8 cellular contexts compared by ENCODE assay signal in genomic region chr16:85330694-85331188, GRCh38.
DNase-seq lines count a peak whose midpoint lies in the region; ATAC-seq and TF ChIP-seq lines count a peak whose summit lies in the region.

No MANE protein-coding gene starts in this region.

- intact Hi-C loops in left ventricle myocardium superior (cut with micrococcal nuclease) = no loop called here

- POLR2A ChIA-PET in AG04450 (lab: Yijun Ruan, JAX) = no interaction called here

- H3K27me3 ChIP-seq in AG04450 (ENCODE audit: control insufficient read depth, insufficient read depth, low read length) = no peaks in the 10 kb centered on the region

- TF ChIP-seq CTCF in AG04450 (IDR thresholded peaks at IDR 0.05; ENCODE audit: low read depth, low read length) (peak; percentile 68), VCaP (conservative IDR thresholded peaks at IDR 0.05) (peak; percentile 30)

- peak; percentile 65 for ATAC-seq in left ventricle myocardium superior
- ATAC-seq in stimulated activated naive B cell treated with anti-CD40 and anti-IgM and Interleukin-4, amounts not matched to agents 10 μg/mL and 1 μg/mL and 100 μg/mL, for 72 hours (replicated peaks) = peak; percentile 86 to 89
- ATAC-seq in GM21526 (IDR thresholded peaks at IDR 0.05; ENCODE audit: low FRiP score, unreplicated experiment) = no peak

- H3K4me3 ChIP-seq in AG04450 (ENCODE audit: low read depth, low read length) = no peak overlapping the region

- H3K9me3 Mint-ChIP-seq in stimulated activated naive B cell treated with anti-CD40 and anti-IgM and Interleukin-4, amounts not matched to agents 10 μg/mL and 1 μg/mL and 100 μg/mL, for 72 hours = peaks cover 0 to 3% of the 10 kb centered on the region in 2 donors

- peaks cover 19 to 38% of the 10 kb centered on the region in 2 donors for H3K4me1 Mint-ChIP-seq in stimulated activated naive B cell treated with anti-CD40 and anti-IgM and Interleukin-4, amounts not matched to agents 10 μg/mL and 1 μg/mL and 100 μg/mL, for 72 hours

- no peak overlapping the region for H3K27ac Mint-ChIP-seq in stimulated activated naive B cell treated with anti-CD40 and anti-IgM and Interleukin-4, amounts not matched to agents 10 μg/mL and 1 μg/mL and 100 μg/mL, for 72 hours

- no peak overlapping the region for H3K4me3 Mint-ChIP-seq in stimulated activated naive B cell treated with anti-CD40 and anti-IgM and Interleukin-4, amounts not matched to agents 10 μg/mL and 1 μg/mL and 100 μg/mL, for 72 hours

- H3K27me3 Mint-ChIP-seq in stimulated activated naive B cell treated with anti-CD40 and anti-IgM and Interleukin-4, amounts not matched to agents 10 μg/mL and 1 μg/mL and 100 μg/mL, for 72 hours = peaks cover 50 to 86% of the 10 kb centered on the region in 2 donors

- DNase-seq in AG04450 (ENCODE audit: low read depth, low spot score) = peak; percentile 62
- DNase-seq in ELR (ENCODE audit: low read depth) = peak; percentile 88
- DNase-seq in NAMALWA (ENCODE audit: low spot score) = peak; percentile 89
- no peak for DNase-seq in left ventricle myocardium superior
- no peak for DNase-seq in stimulated activated naive B cell treated with anti-CD40 and anti-IgM and Interleukin-4, amounts not matched to agents 10 μg/mL and 1 μg/mL and 100 μg/mL, for 72 hours
- DNase-seq in HPDE6-E6E7 (ENCODE audit: extremely low spot score) = no peak

- peaks cover 4% of the 10 kb centered on the region; the same call in 1 of the 2 replicates for H3K9me3 ChIP-seq in AG04450 (ENCODE audit: control insufficient read depth, insufficient read depth, low read length)

- CTCF ChIA-PET in AG04450 (lab: Charles Lee) = interaction anchor here (0.6 to 1.1 kb wide), 3 partner anchors 11 to 227 kb away, joined by 4 to 5 read pairs (median 4); no protein-coding TSS in a partner anchor

- H3K36me3 Mint-ChIP-seq in stimulated activated naive B cell treated with anti-CD40 and anti-IgM and Interleukin-4, amounts not matched to agents 10 μg/mL and 1 μg/mL and 100 μg/mL, for 72 hours = no peaks in the 10 kb centered on the region

- H3K27ac ChIP-seq in AG04450 (ENCODE audit: low read depth, low read length) (no peak overlapping the region), VCaP (0 out of 2 replicates have a peak overlapping the region, but pooled peaks have one; percentile 54)

Comparison
In these comparisons a context has a peak if more than half of its experiments do, and no peak if none do; other contexts are left out.
1. DNase-seq: peak in AG04450 (single experiment), ELR (single experiment) and NAMALWA (single experiment); none in left ventricle myocardium superior (single experiment), stimulated activated naive B cell treated with anti-CD40 and anti-IgM and Interleukin-4, amounts not matched to agents 10 μg/mL and 1 μg/mL and 100 μg/mL, for 72 hours (single experiment) and HPDE6-E6E7 (single experiment).